ENCODE assay signal across 8 cellular contexts in genomic region chr5:86305050-86305449, GRCh38.
DNase-seq lines count a peak whose midpoint lies in the region; ATAC-seq, FAIRE-seq and TF ChIP-seq lines count a peak whose summit lies in the region.
"Not testable (repeated sequence)": the region's sequence is repeated elsewhere in the genome, so short reads cannot be mapped to it uniquely, and the experiment has no call there.

No MANE protein-coding gene starts in this region.

- POLR2A ChIA-PET in AG04450 (lab: Yijun Ruan, JAX) = not testable (repeated sequence)

- CTCF ChIA-PET in AG04450 (lab: Charles Lee) = not testable (repeated sequence)

- H3K9me3 ChIP-seq in AG04450 (ENCODE audit: control insufficient read depth, insufficient read depth, low read length); adipocyte (ENCODE audit: control insufficient read depth, low read length): not testable (repeated sequence)

- not testable (repeated sequence) for H3K4me3 ChIP-seq in AG04450 (ENCODE audit: low read depth, low read length); adipocyte (ENCODE audit: low read length); fibroblast of pulmonary artery (replicated peaks; ENCODE audit: low read depth, low read length)

- not testable (repeated sequence) for H3K36me3 ChIP-seq in adipocyte (ENCODE audit: control insufficient read depth, insufficient read depth, low read length, severe bottlenecking)

- not testable (repeated sequence) for H3K4me1 Mint-ChIP-seq in nephron

- not testable (repeated sequence) for H3K27me3 Mint-ChIP-seq in nephron (ENCODE audit: low read depth)

- TF ChIP-seq POLR2A in H54 (IDR thresholded peaks at IDR 0.05; ENCODE audit: low read depth, low read length) = not testable (repeated sequence)

- TF ChIP-seq CTCF in AG04450 (IDR thresholded peaks at IDR 0.05; ENCODE audit: low read depth, low read length) = peak; percentile 43
- TF ChIP-seq CTCF in fibroblast of pulmonary artery (IDR thresholded peaks at IDR 0.05; ENCODE audit: low read length, missing control alignments) = peak; percentile 37
- peak; percentile 57 to 66 (median 61) for TF ChIP-seq CTCF in nephron (IDR thresholded peaks at IDR 0.05; ENCODE audit: unreplicated experiment in 3 of 3)

- FAIRE-seq in H54 (lab: Jason Lieb, UNC) = peak; percentile 97

- not testable (repeated sequence) for H3K27ac ChIP-seq in AG04450 (ENCODE audit: low read depth, low read length)

- H3K36me3 Mint-ChIP-seq in nephron (ENCODE audit: low read depth) = not testable (repeated sequence)

- H3K9me3 Mint-ChIP-seq in nephron = not testable (repeated sequence)

- H3K4me3 Mint-ChIP-seq in nephron = not testable (repeated sequence)

- H3K9ac ChIP-seq in adipocyte (ENCODE audit: low read length) = not testable (repeated sequence)

- DNase-seq in AG04450 (ENCODE audit: low read depth, low spot score); H54 (ENCODE audit: insufficient read length, low spot score): not testable (repeated sequence)
- DNase-seq in NCI-H748 (lab: John Stamatoyannopoulos, UW; ENCODE audit: unreplicated experiment) (peak; percentile 36), adipocyte (ENCODE audit: low read depth) (peak; percentile 54), fibroblast of pulmonary artery (ENCODE audit: low read depth) (peak; percentile 4)

- not testable (repeated sequence) for H3K4me1 ChIP-seq in adipocyte (ENCODE audit: control insufficient read depth, insufficient read depth, low read length)

- ATAC-seq in GM18511 (IDR thresholded peaks at IDR 0.05; ENCODE audit: unreplicated experiment) = peak; percentile 89
- peak; percentile 82 for ATAC-seq in HG03565 (IDR thresholded peaks at IDR 0.05; ENCODE audit: unreplicated experiment)

- H3K27me3 ChIP-seq in AG04450 (ENCODE audit: control insufficient read depth, insufficient read depth, low read length); adipocyte (replicated peaks; ENCODE audit: control insufficient read depth, insufficient read depth, low read length): not testable (repeated sequence)

- not testable (repeated sequence) for H3K27ac Mint-ChIP-seq in nephron
